8 cellular contexts compared by ENCODE assay signal in genomic region chr4:13656569-13656988, GRCh38. TPM values are rescaled to one million over a fixed set of nuclear protein-coding genes. Genes with fewer than 3 reads are reported as not detected.
A peak's percentile ranks its signal among the peaks of the same experiment; 100 is the strongest.
DNase-seq lines count a peak whose midpoint lies in the region; ATAC-seq and TF ChIP-seq lines count a peak whose summit lies in the region.

No MANE protein-coding gene starts in this region.

- TF ChIP-seq CTCF in GM12873 (IDR thresholded peaks at IDR 0.05; ENCODE audit: insufficient read depth, low read depth, low read length, missing control alignments) = peak; percentile 75
- TF ChIP-seq CTCF in tibial nerve (IDR thresholded peaks at IDR 0.05) = peak; percentile 64 to 75 (median 67)

- 3 to 4% methylated on average over 9 of the region's 9 CpGs for WGBS in tibial nerve, 2 donors

- H3K9me3 Mint-ChIP-seq in activated naive CD4-positive, alpha-beta T cell treated with anti-CD3 and anti-CD28 coated beads, Interleukin-2, amount 50 U/mL, for 72 hours = no peaks in the 10 kb centered on the region

- no peak overlapping the region for H3K9ac ChIP-seq in HUES6 (ENCODE audit: low read length)

- H3K27ac ChIP-seq in HUES6 (ENCODE audit: low read depth, low read length) = no peak overlapping the region
- H3K27ac ChIP-seq in tibial nerve = no peak overlapping the region

- H3K27ac Mint-ChIP-seq in activated naive CD4-positive, alpha-beta T cell treated with anti-CD3 and anti-CD28 coated beads, Interleukin-2, amount 50 U/mL, for 72 hours = peak overlapping the region; percentile 10 to 92

- H3K36me3 ChIP-seq in HUES6 (ENCODE audit: control insufficient read depth, insufficient read depth, low read length) (no peaks in the 10 kb centered on the region), tibial nerve (no peaks in the 10 kb centered on the region)

- no peak for TF ChIP-seq EP300 in tibial nerve (IDR thresholded peaks at IDR 0.05)

- H3K4me3 ChIP-seq in HUES6 (ENCODE audit: low read depth, low read length) (peak overlapping the region; percentile 23), tibial nerve (peak overlapping the region in 2 of 4 donors; percentile 20 to 40)

- DNase-seq in SK-MEL-5 (ENCODE audit: low read depth, low spot score) (peak; percentile 71), head of caudate nucleus (peak; percentile 44 to 88 (median 68)), pons (ENCODE audit: low spot score) (peak; percentile 72), tibial nerve (ENCODE audit: low spot score in 2 of 2) (peak; percentile 45 to 66)
- peak in 1 of 2 donors; percentile 71 for DNase-seq in activated naive CD4-positive, alpha-beta T cell treated with anti-CD3 and anti-CD28 coated beads, Interleukin-2, amount 50 U/mL, for 72 hours (ENCODE audit: low spot score in 2 of 2)

- peaks cover 6% of the 10 kb centered on the region; the same call in 1 of the 2 replicates for H3K9me3 ChIP-seq in HUES6 (ENCODE audit: control insufficient read depth, insufficient read depth, low read depth, low read length)
- H3K9me3 ChIP-seq in tibial nerve = no peaks in the 10 kb centered on the region

- TF ChIP-seq POLR2A in tibial nerve (IDR thresholded peaks at IDR 0.05) = no peak

- intact Hi-C loops in head of caudate nucleus (cut with DNase I) = loop anchor here (10.0 kb wide), 2 partner anchors 208 to 1358 kb away; no protein-coding TSS in a partner anchor

- H3K27me3 ChIP-seq in HUES6 (ENCODE audit: control insufficient read depth, insufficient read depth, low read length) (no peaks in the 10 kb centered on the region), tibial nerve (no peaks in the 10 kb centered on the region)

- in situ Hi-C loops in SK-MEL-5 (cut with HindIII; ENCODE audit: low pct_unique_long_range_greater_than_20kb, low sequenced_read_pairs) = no loop called here

- no peaks in the 10 kb centered on the region for H3K36me3 Mint-ChIP-seq in activated naive CD4-positive, alpha-beta T cell treated with anti-CD3 and anti-CD28 coated beads, Interleukin-2, amount 50 U/mL, for 72 hours

- ATAC-seq in activated naive CD4-positive, alpha-beta T cell treated with anti-CD3 and anti-CD28 coated beads, Interleukin-2, amount 50 U/mL, for 72 hours = peak; percentile 38 to 73
- ATAC-seq in HG02798 (IDR thresholded peaks at IDR 0.05; ENCODE audit: poor library complexity, unreplicated experiment) = no peak

- H3K4me1 ChIP-seq in HUES6 (ENCODE audit: control insufficient read depth, insufficient read depth, low read length) (no peaks in the 10 kb centered on the region; the same call in 1 of the 2 replicates), tibial nerve (peaks cover 0 to 21% (median 0%) of the 10 kb centered on the region in 4 donors)

RNA-seq across cellular contexts. Expression of gene BOD1L1, which starts 29.1 kb away (rescaled TPM):
- 23.7 and 30.2 TPM in 2 replicates for total RNA-seq in SK-MEL-5 (2014; rRNA removed; shearing (Covaris generic))
- 18.8 and 28.5 TPM in 2 replicates for polyA plus RNA-seq in SK-MEL-5 (2015; cell fraction: cytosol; rRNA removed)
- 48.6 and 64.8 TPM in 2 replicates for polyA plus RNA-seq in SK-MEL-5 (2015; cell fraction: nucleus; rRNA removed)
- 10 to 100 TPM; 36.6 to 36.8 TPM for total RNA-seq in activated naive CD4-positive, alpha-beta T cell treated with anti-CD3 and anti-CD28 coated beads, Interleukin-2, amount 50 U/mL, for 72 hours
- total RNA-seq in tibial nerve = 10 to 100 TPM; 41.5 to 53.8 (median 47.8) TPM
